ENCODE assay signal across 8 cellular contexts in genomic region chr16:30370444-30371247, GRCh38. TPM values are rescaled to one million over a fixed set of nuclear protein-coding genes. Genes with fewer than 3 reads are reported as not detected.
DNase-seq lines count a peak whose midpoint lies in the region; ATAC-seq and TF ChIP-seq lines count a peak whose summit lies in the region.

TSS of gene TBC1D10B (minus strand) at chr16:30370494. CDS start at chr16:30370183, 311 bp downstream.

- in situ Hi-C loops in GM13977 (cut with MboI; ENCODE audit: low pct_unique_long_range_greater_than_20kb, low sequenced_read_pairs, unreplicated experiment): no loop called here

- peak in 2 of 4 donors; percentile 31 to 76 for TF ChIP-seq POLR2A in upper lobe of left lung (IDR thresholded peaks at IDR 0.05)

- H3K9me3 Mint-ChIP-seq in T-helper 2 cell treated with Interferon-gamma antibody and Interleukin-4, amounts not matched to agents 5 μg/mL and 100 μg/mL, for 36 hours: no peaks in the 10 kb centered on the region

- H3K27me3 Mint-ChIP-seq in T-helper 2 cell treated with Interferon-gamma antibody and Interleukin-4, amounts not matched to agents 5 μg/mL and 100 μg/mL, for 36 hours (ENCODE audit: low read depth): no peaks in the 10 kb centered on the region

- DNase-seq in GM13977 (ENCODE audit: low spot score): peak; percentile 97
- peak; percentile 98 for DNase-seq in NCI-H187 treated with DMSO at 0.1 percent for 48 hours (lab: John Stamatoyannopoulos, UW)
- peak; percentile 99 for DNase-seq in T-helper 2 cell treated with Interferon-gamma antibody and Interleukin-4, amounts not matched to agents 5 μg/mL and 100 μg/mL, for 36 hours (ENCODE audit: low spot score)
- DNase-seq in anterior cingulate cortex (lab: John Stamatoyannopoulos, UW): peak; percentile 90 to 100 (median 100)
- peak; percentile 97 for DNase-seq in left ventricle myocardium inferior
- DNase-seq in posterior vena cava (ENCODE audit: low spot score): peak; percentile 99
- peak; percentile 72 to 99 for DNase-seq in upper lobe of left lung

- H3K4me3 Mint-ChIP-seq in T-helper 2 cell treated with Interferon-gamma antibody and Interleukin-4, amounts not matched to agents 5 μg/mL and 100 μg/mL, for 36 hours: peak within 1 kb of the TSS; percentile 90

- H3K36me3 ChIP-seq in left ventricle myocardium inferior (peaks cover 7% of the 10 kb centered on the region), upper lobe of left lung (peaks cover 0 to 6% (median under 1%) of the 10 kb centered on the region in 4 donors)

- H3K27ac ChIP-seq in left ventricle myocardium inferior (replicated peaks) (peak within 1 kb of the TSS; percentile 93), upper lobe of left lung (peak within 1 kb of the TSS; percentile 77 to 92 (median 91))

- H3K27me3 ChIP-seq in left ventricle myocardium inferior (ENCODE audit: low read depth): no peaks in the 10 kb centered on the region
- H3K27me3 ChIP-seq in upper lobe of left lung: no peaks in the 10 kb centered on the region

- intact Hi-C loops in left ventricle myocardium inferior (cut with micrococcal nuclease) (no loop called here), posterior vena cava (cut with DNase I) (no loop called here)

- ATAC-seq in HG02970 (IDR thresholded peaks at IDR 0.05; ENCODE audit: low FRiP score, unreplicated experiment) (peak; percentile 75), upper lobe of left lung (ENCODE audit: low FRiP score in 2 of 2) (peak; percentile 95 to 98)

- 1% methylated on average over 24 to 42 of the region's 43 CpGs for WGBS in upper lobe of left lung, 2 donors

- no peak for TF ChIP-seq EP300 in upper lobe of left lung (IDR thresholded peaks at IDR 0.05)

- peaks cover 32% of the 10 kb centered on the region for H3K4me1 Mint-ChIP-seq in T-helper 2 cell treated with Interferon-gamma antibody and Interleukin-4, amounts not matched to agents 5 μg/mL and 100 μg/mL, for 36 hours (ENCODE audit: low read depth)

- H3K4me3 ChIP-seq in left ventricle myocardium inferior: peak within 1 kb of the TSS; percentile 92
- H3K4me3 ChIP-seq in upper lobe of left lung: peak within 1 kb of the TSS; percentile 79 to 98 (median 90)

- H3K27ac Mint-ChIP-seq in T-helper 2 cell treated with Interferon-gamma antibody and Interleukin-4, amounts not matched to agents 5 μg/mL and 100 μg/mL, for 36 hours: peak within 1 kb of the TSS; percentile 91

- H3K9me3 ChIP-seq in left ventricle myocardium inferior (replicated peaks) (no peaks in the 10 kb centered on the region), upper lobe of left lung (no peaks in the 10 kb centered on the region)

- TF ChIP-seq CTCF in GM13977 (IDR thresholded peaks at IDR 0.05; ENCODE audit: extremely low read depth, insufficient read depth, missing control alignments) (no peak), left ventricle myocardium inferior (IDR thresholded peaks at IDR 0.05; ENCODE audit: borderline replicate concordance) (peak; percentile 42), upper lobe of left lung (IDR thresholded peaks at IDR 0.05) (peak in 5 of 6 experiments; percentile 10 to 52 (median 43))

- H3K36me3 Mint-ChIP-seq in T-helper 2 cell treated with Interferon-gamma antibody and Interleukin-4, amounts not matched to agents 5 μg/mL and 100 μg/mL, for 36 hours (ENCODE audit: low read depth): peaks cover 17% of the 10 kb centered on the region

- H3K4me1 ChIP-seq in left ventricle myocardium inferior: peaks cover 57% of the 10 kb centered on the region
- H3K4me1 ChIP-seq in upper lobe of left lung: peaks cover 32 to 41% (median 33%) of the 10 kb centered on the region in 4 donors

RNA-seq across cellular contexts. Expression of gene TBC1D10B, which starts in this region (rescaled TPM):
- total RNA-seq in left ventricle myocardium inferior (23.3 TPM), posterior vena cava (10 to 100 TPM; 27.8 to 29.8 TPM), upper lobe of left lung (10 to 100 TPM; 31.1 to 71.2 (median 40.3) TPM)

Comparison
In these comparisons a context has a peak if more than half of its experiments do, and no peak if none do; other contexts are left out.
1. Peak in every context shown above with its lines: DNase-seq, ATAC-seq, H3K4me3 ChIP-seq and H3K27ac ChIP-seq.